8 cellular contexts compared by ENCODE assay signal in genomic region chrX:153969125-153969903, GRCh38. TPM values are rescaled to one million over a fixed set of nuclear protein-coding genes. Genes with fewer than 3 reads are reported as not detected.
DNase-seq lines count a peak whose midpoint lies in the region; ATAC-seq, FAIRE-seq and TF ChIP-seq lines count a peak whose summit lies in the region.

No MANE protein-coding gene starts in this region.

- peak overlapping the region; percentile 100 for H3K9ac ChIP-seq in astrocyte (ENCODE audit: low read length)

- H3K27ac ChIP-seq in astrocyte (ENCODE audit: low read depth, low read length) = no peak overlapping the region
- H3K27ac ChIP-seq in upper lobe of left lung = peak overlapping the region; percentile 95 to 100 (median 100)

- H2AFZ ChIP-seq in astrocyte (ENCODE audit: low read depth, low read length) = no peak overlapping the region

- peak overlapping the region; percentile 69 for H3K27ac Mint-ChIP-seq in activated naive CD4-positive, alpha-beta T cell treated with anti-CD3 and anti-CD28 coated beads, Interleukin-2, amount 50 U/mL, for 24 hours
- H3K27ac Mint-ChIP-seq in astrocyte (ENCODE audit: unreplicated experiment) = peak overlapping the region; percentile 80
- peak overlapping the region; percentile 86 for H3K27ac Mint-ChIP-seq in memory B cell

- no peak for DNase-seq in activated naive CD4-positive, alpha-beta T cell treated with Interleukin-2 at 50 U/mL for 16 hours
- DNase-seq in astrocyte (ENCODE audit: low read depth) (no peak), memory B cell (ENCODE audit: low spot score in 2 of 2) (peak in 1 of 2 donors; percentile 33), upper lobe of left lung (no peak), activated gamma-delta T cell (lab: John Stamatoyannopoulos, UW) (no peak), COLO829 (ENCODE audit: low spot score) (no peak)
- DNase-seq in stimulated activated CD4-positive, alpha-beta T cell treated with anti-CD3 and anti-CD28 coated beads, Interleukin-4, amount 100 ng/mL, for 1 hour = no peak

- no peak for TF ChIP-seq CTCF in astrocyte (IDR thresholded peaks at IDR 0.05; ENCODE audit: insufficient read depth, low read depth, low read length)
- TF ChIP-seq CTCF in upper lobe of left lung (IDR thresholded peaks at IDR 0.05) = no peak

- H3K36me3 ChIP-seq in astrocyte (ENCODE audit: insufficient read depth, low read length) (no peaks in the 10 kb centered on the region), upper lobe of left lung (peaks cover 0 to 3% (median 0%) of the 10 kb centered on the region in 4 donors)

- H3K4me3 ChIP-seq in astrocyte (ENCODE audit: insufficient read depth, low read depth, low read length) = peak overlapping the region; percentile 96
- H3K4me3 ChIP-seq in upper lobe of left lung = peak overlapping the region; percentile 64 to 90 (median 75)

- H3K4me1 ChIP-seq in astrocyte (ENCODE audit: insufficient read depth, low read length) (peaks cover 36% of the 10 kb centered on the region), upper lobe of left lung (peaks cover 36 to 66% (median 45%) of the 10 kb centered on the region in 4 donors)

- H3K9me3 ChIP-seq in astrocyte (ENCODE audit: insufficient read depth, low read depth, low read length) (no peaks in the 10 kb centered on the region), upper lobe of left lung (peaks cover 0 to 10% (median 0%) of the 10 kb centered on the region in 4 donors)

- no peak for TF ChIP-seq POLR2A in upper lobe of left lung (IDR thresholded peaks at IDR 0.05)

- H3K4me3 Mint-ChIP-seq in activated naive CD4-positive, alpha-beta T cell treated with anti-CD3 and anti-CD28 coated beads, Interleukin-2, amount 50 U/mL, for 24 hours = peak overlapping the region; percentile 100
- H3K4me3 Mint-ChIP-seq in astrocyte (ENCODE audit: unreplicated experiment) = peak overlapping the region; percentile 99
- peak overlapping the region; percentile 100 for H3K4me3 Mint-ChIP-seq in memory B cell

- H3K4me1 Mint-ChIP-seq in activated naive CD4-positive, alpha-beta T cell treated with anti-CD3 and anti-CD28 coated beads, Interleukin-2, amount 50 U/mL, for 24 hours = peaks cover 42% of the 10 kb centered on the region
- H3K4me1 Mint-ChIP-seq in astrocyte (ENCODE audit: low read depth, unreplicated experiment) = peaks cover 20% of the 10 kb centered on the region
- H3K4me1 Mint-ChIP-seq in memory B cell = peaks cover 33% of the 10 kb centered on the region

- no peak for FAIRE-seq in astrocyte (lab: Jason Lieb, UNC)

- no peaks in the 10 kb centered on the region for H3K9me3 Mint-ChIP-seq in activated naive CD4-positive, alpha-beta T cell treated with anti-CD3 and anti-CD28 coated beads, Interleukin-2, amount 50 U/mL, for 24 hours
- no peaks in the 10 kb centered on the region for H3K9me3 Mint-ChIP-seq in astrocyte (ENCODE audit: unreplicated experiment)
- H3K9me3 Mint-ChIP-seq in memory B cell = no peaks in the 10 kb centered on the region

- ATAC-seq in memory B cell (ENCODE audit: low read depth) = no peak
- no peak for ATAC-seq in upper lobe of left lung (ENCODE audit: low FRiP score in 2 of 2)

- 8 to 49% methylated on average over 5 to 25 of the region's 25 CpGs for WGBS in upper lobe of left lung, 2 donors

- no peak for TF ChIP-seq EP300 in upper lobe of left lung (IDR thresholded peaks at IDR 0.05)

- H3K27me3 ChIP-seq in astrocyte (ENCODE audit: insufficient read depth, low read length) (no peaks in the 10 kb centered on the region), upper lobe of left lung (no peaks in the 10 kb centered on the region)

- no peaks in the 10 kb centered on the region for H3K27me3 Mint-ChIP-seq in activated naive CD4-positive, alpha-beta T cell treated with anti-CD3 and anti-CD28 coated beads, Interleukin-2, amount 50 U/mL, for 24 hours
- no peaks in the 10 kb centered on the region for H3K27me3 Mint-ChIP-seq in astrocyte (ENCODE audit: low read depth, unreplicated experiment)
- H3K27me3 Mint-ChIP-seq in memory B cell = no peaks in the 10 kb centered on the region

- H3K4me2 ChIP-seq in astrocyte (ENCODE audit: low read length) = peak overlapping the region; percentile 93

- peaks cover 6% of the 10 kb centered on the region for H3K36me3 Mint-ChIP-seq in activated naive CD4-positive, alpha-beta T cell treated with anti-CD3 and anti-CD28 coated beads, Interleukin-2, amount 50 U/mL, for 24 hours
- H3K36me3 Mint-ChIP-seq in astrocyte (ENCODE audit: low read depth, unreplicated experiment) = peaks cover 2% of the 10 kb centered on the region
- H3K36me3 Mint-ChIP-seq in memory B cell = peaks cover 2% of the 10 kb centered on the region

- peaks cover 56% of the 10 kb centered on the region for H4K20me1 ChIP-seq in astrocyte (ENCODE audit: insufficient read depth, low read length)

- peaks cover 79% of the 10 kb centered on the region for H3K79me2 ChIP-seq in astrocyte (ENCODE audit: insufficient read depth, low read length)

RNA-seq across cellular contexts. Expression of gene HCFC1, which starts 2.3 kb away (rescaled TPM):
- total RNA-seq in astrocyte = 58.1 and 61.2 TPM in 2 replicates
- total RNA-seq in upper lobe of left lung = 10 to 100 TPM; 40.8 to 78.9 (median 52.2) TPM

RNA-seq across cellular contexts. Expression of gene TMEM187, which starts 3.2 kb away (rescaled TPM):
- 8.6 and 10.6 TPM in 2 replicates for total RNA-seq in astrocyte
- 10 to 100 TPM in 2 of 6 donors, 1 to 10 TPM in 4; 2.1 to 17.7 (median 5.0) TPM for total RNA-seq in upper lobe of left lung

RNA-seq across cellular contexts. Expression of gene RENBP, which starts 24.9 kb away (rescaled TPM):
- total RNA-seq in astrocyte (1.7 and 2.2 TPM in 2 replicates), upper lobe of left lung (10 to 100 TPM; 32.8 to 81.7 (median 54.5) TPM)

RNA-seq across cellular contexts. Expression of gene NAA10, which starts 34.5 kb away (rescaled TPM):
- total RNA-seq in astrocyte (134 and 144 TPM in 2 replicates), upper lobe of left lung (100 to 1,000 TPM in 2 of 6 donors, 10 to 100 TPM in 4; 30.7 to 116 (median 76.2) TPM)

RNA-seq across cellular contexts. Expression of gene ARHGAP4, which starts 43.2 kb away (rescaled TPM):
- total RNA-seq in astrocyte (3.9 and 4.3 TPM in 2 replicates), upper lobe of left lung (100 to 1,000 TPM in 2 of 6 donors, 10 to 100 TPM in 4; 33.4 to 353 (median 82.6) TPM)

Comparison
In these comparisons a context has a peak if more than half of its experiments do, and no peak if none do; other contexts are left out.
1. RNA of gene RENBP, which starts 24.9 kb away (total RNA-seq): 32.8 to 81.7 TPM in upper lobe of left lung; 1.7 to 2.2 TPM in astrocyte; every median in the first group is over 10 times any median in the second.
2. Peak in every context shown above with its lines, with median percentiles within 50 percentile points of each other: H3K27ac Mint-ChIP-seq and H3K4me3 Mint-ChIP-seq.